26 cellular contexts compared by ENCODE assay signal in the genomic region with DNA sequence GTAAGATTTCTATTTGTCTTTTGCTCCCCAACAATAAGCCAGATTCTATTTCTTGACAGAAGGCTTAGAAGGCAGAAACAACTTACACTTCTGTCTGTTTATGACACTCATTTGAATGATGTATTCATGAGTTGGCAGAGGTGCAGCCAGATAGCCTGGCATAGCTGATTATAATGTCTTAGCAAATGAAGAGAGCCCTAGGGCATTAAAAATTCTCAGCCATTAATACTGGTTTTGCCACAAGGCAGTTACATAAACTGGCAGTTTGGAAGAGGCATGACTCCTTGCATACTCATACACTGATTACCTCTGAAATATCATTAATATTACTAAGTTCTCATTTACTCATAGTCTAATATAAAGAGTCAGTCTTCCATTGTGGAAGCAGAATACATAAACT.
DNase-seq lines count a peak whose midpoint lies in the region; ATAC-seq and TF ChIP-seq lines count a peak whose summit lies in the region.
"Had no signal": no experiment of that assay in that cellular context is flagged by ENCODE, and none has a peak within 500 bp of the region (broad histone marks: within the 10 kb centered on the region; RNA-seq: fewer than 3 reads in every experiment).

No MANE protein-coding gene starts in this region.

- no peak overlapping the region for H3K27ac ChIP-seq in breast epithelium
- no peak overlapping the region for H3K27ac ChIP-seq in RWPE1
- H3K27ac ChIP-seq: 22Rv1, BLaER1, KMS-11 had no signal

- POLR2A ChIA-PET in MCF 10A (lab: Yijun Ruan, JAX): no interaction called here
- POLR2A ChIA-PET in RWPE1 (lab: Yijun Ruan, JAX; ENCODE audit: low non-redundant PET): no interaction called here

- intact Hi-C loops in MCF 10A (cut with micrococcal nuclease) (no loop called here), breast epithelium (cut with DNase I; ENCODE audit: low total_unique reads) (no loop called here)

- H3K27me3 ChIP-seq in breast epithelium: no peaks in the 10 kb centered on the region
- H3K27me3 ChIP-seq: BLaER1 had no signal

- no TSS peak for BruUV-seq in MCF 10A (replicated peaks; lab: Mats Ljungman, UMichigan)

- H3K4me3 ChIP-seq in breast epithelium: no peak overlapping the region
- H3K4me3 ChIP-seq in epithelial cell of esophagus (ENCODE audit: low read length): no peak overlapping the region
- H3K4me3 ChIP-seq: BLaER1 had no signal

- H3K27me3 Mint-ChIP-seq in MCF 10A (ENCODE audit: insufficient read depth, unreplicated experiment): no peaks in the 10 kb centered on the region
- H3K27me3 Mint-ChIP-seq: CD4-positive, alpha-beta T cell had no signal

- H3K9me3 ChIP-seq in breast epithelium: peaks cover 0 to 8% of the 10 kb centered on the region in 2 donors
- H3K9me3 ChIP-seq: Caco-2 had no signal

- no peaks in the 10 kb centered on the region for H3K36me3 Mint-ChIP-seq in MCF 10A (ENCODE audit: insufficient read depth, unreplicated experiment)

- no peak for TF ChIP-seq CTCF in MCF 10A (IDR thresholded peaks at IDR 0.05; ENCODE audit: unreplicated experiment)
- no peak for TF ChIP-seq CTCF in breast epithelium (IDR thresholded peaks at IDR 0.05)
- TF ChIP-seq CTCF in RWPE1 (conservative IDR thresholded peaks at IDR 0.05; ENCODE audit: low read depth): no peak
- TF ChIP-seq CTCF in epithelial cell of esophagus (IDR thresholded peaks at IDR 0.05; ENCODE audit: insufficient read depth, low read depth, low read length, missing control alignments): no peak

- H3K4me1 ChIP-seq in breast epithelium: no peaks in the 10 kb centered on the region
- H3K4me1 ChIP-seq: BLaER1 had no signal

- no peak for ATAC-seq in HG02852 (IDR thresholded peaks at IDR 0.05; ENCODE audit: unreplicated experiment)
- ATAC-seq: HCT116, SK-N-SH treated with all-trans-retinoic acid at 6 μM for 48 hours had no signal

- peaks cover 6% of the 10 kb centered on the region for H3K9me3 Mint-ChIP-seq in MCF 10A (ENCODE audit: unreplicated experiment)

- no peak overlapping the region for H3K4me3 Mint-ChIP-seq in MCF 10A (ENCODE audit: unreplicated experiment)
- H3K4me3 Mint-ChIP-seq: CD4-positive, alpha-beta T cell had no signal

- H3K27ac Mint-ChIP-seq in MCF 10A (ENCODE audit: low read depth, unreplicated experiment): no peak overlapping the region
- H3K27ac Mint-ChIP-seq: CD4-positive, alpha-beta T cell had no signal

- H3K36me3 ChIP-seq in breast epithelium: no peaks in the 10 kb centered on the region
- H3K36me3 ChIP-seq: BLaER1 had no signal

- DNase-seq in MCF 10A (ENCODE audit: unreplicated experiment) (peak; percentile 9), breast epithelium (ENCODE audit: low spot score in 2 of 2) (no peak), RWPE1 (ENCODE audit: low spot score) (peak; percentile 6), epithelial cell of esophagus (ENCODE audit: low read depth) (peak; percentile 94), cerebellum (ENCODE audit: low spot score) (no peak), NCI-H1092 treated with DMSO at 0.1 percent for 48 hours (lab: John Stamatoyannopoulos, UW) (no peak)
- no peak for DNase-seq in stimulated activated CD4-positive, alpha-beta T cell treated with anti-CD3 and anti-CD28 coated beads, Interleukin-1b, Interleukin-23, amount 100 ng/mL, for 48 hours
- DNase-seq: ACHN; Caco-2; CD4-positive, alpha-beta T cell; DMS 273 treated with DMSO at 0.1 percent for 48 hours; GDM1; GOT3; IMR-90; MV-4-11; NCI-H1417 treated with DMSO at 0.1 percent for 48 hours; NCI-H187; NCI-H510A treated with DMSO at 0.1 percent for 48 hours; OCI-M1; SIG-M5 had no signal

- no peaks in the 10 kb centered on the region for H3K4me1 Mint-ChIP-seq in MCF 10A (ENCODE audit: insufficient read depth, unreplicated experiment)

- CTCF ChIA-PET in MCF 10A (lab: Yijun Ruan, JAX) (no interaction called here), RWPE1 (lab: Yijun Ruan, JAX) (no interaction called here)

- TF ChIP-seq POLR2A in breast epithelium (IDR thresholded peaks at IDR 0.05): no peak

Comparison
In these comparisons a context has a peak if more than half of its experiments do, and no peak if none do; other contexts are left out.
1. DNase-seq: peak in MCF 10A (single experiment), RWPE1 (single experiment) and epithelial cell of esophagus (single experiment); none in breast epithelium (0 of 2), cerebellum (single experiment), stimulated activated CD4-positive, alpha-beta T cell treated with anti-CD3 and anti-CD28 coated beads, Interleukin-1b, Interleukin-23, amount 100 ng/mL, for 48 hours (single experiment) and NCI-H1092 treated with DMSO at 0.1 percent for 48 hours (single experiment).